16 cellular contexts compared by ENCODE assay signal in the genomic region with DNA sequence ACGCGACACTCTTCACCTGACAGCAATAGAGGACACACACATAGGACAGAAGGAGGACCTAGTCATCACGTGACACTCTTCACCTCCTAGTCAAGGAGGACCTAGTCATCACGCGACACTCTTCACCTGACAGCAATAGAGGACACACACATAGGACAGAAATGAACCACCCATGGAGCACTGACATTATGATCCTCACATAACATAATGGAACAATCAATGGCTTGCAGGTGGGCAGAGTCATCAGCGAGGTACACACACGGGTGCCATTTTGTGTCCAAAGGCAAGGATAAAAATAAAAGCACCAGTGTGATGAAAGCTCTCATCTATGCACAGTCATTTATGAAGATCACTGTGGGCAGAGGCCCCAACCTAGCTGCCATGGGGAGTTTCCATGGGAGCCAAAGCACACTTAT.
A peak's percentile ranks its signal among the peaks of the same experiment; 100 is the strongest.
DNase-seq lines count a peak whose midpoint lies in the region; ATAC-seq and FAIRE-seq lines count a peak whose summit lies in the region.
"Had no signal": no experiment of that assay in that cellular context is flagged by ENCODE, and none has a peak within 500 bp of the region (broad histone marks: within the 10 kb centered on the region; RNA-seq: fewer than 3 reads in every experiment).

No MANE protein-coding gene starts in this region.

- H3K27ac ChIP-seq in small intestine (ENCODE audit: low read depth in 1 of 2, low read length in 1 of 2) (no peak overlapping the region), substantia nigra (ENCODE audit: low read depth, low read length, poor library complexity, severe bottlenecking) (no peak overlapping the region)
- H3K27ac ChIP-seq: body of pancreas, hepatocyte, parathyroid adenoma, SJCRH30, skin epidermis had no signal

- WGBS in small intestine, 3 donors: 91 to 97% (median 93%) methylated on average over 7 of the region's 7 CpGs

- H3K27me3 Mint-ChIP-seq in activated CD4-positive, alpha-beta T cell treated with anti-CD3 and anti-CD28 coated beads, Interleukin-2, amount 10 ng/mL, durations not matched to agents 24 days and 14 days: no peaks in the 10 kb centered on the region
- no peaks in the 10 kb centered on the region for H3K27me3 Mint-ChIP-seq in activated T-helper 1 cell treated with anti-CD3 and anti-CD28 coated beads, Interleukin-12 subunit alpha, Interleukin-12 subunit beta, Interleukin-2, Interleukin-4 antibody, amounts not matched to agents 30 ng/mL and 10 ng/mL and 1 ng/mL, durations not matched to agents 14 hours and 24 hours and 36 hours (ENCODE audit: insufficient read depth)
- no peaks in the 10 kb centered on the region for H3K27me3 Mint-ChIP-seq in stimulated activated memory B cell treated with anti-CD40 and anti-IgM and Interleukin-4, amounts not matched to agents 10 μg/mL and 1 μg/mL and 100 μg/mL, for 72 hours
- H3K27me3 Mint-ChIP-seq: CD4-positive, alpha-beta T cell had no signal

- intact Hi-C loops in activated CD4-positive, alpha-beta T cell treated with anti-CD3 and anti-CD28 coated beads, Interleukin-2, amount 10 ng/mL, durations not matched to agents 24 days and 14 days (cut with micrococcal nuclease): no loop called here
- intact Hi-C loops in activated T-helper 1 cell treated with anti-CD3 and anti-CD28 coated beads, Interleukin-12 subunit alpha, Interleukin-12 subunit beta, Interleukin-2, Interleukin-4 antibody, amounts not matched to agents 30 ng/mL and 10 ng/mL and 1 ng/mL, durations not matched to agents 14 hours and 24 hours and 36 hours (cut with micrococcal nuclease): no loop called here

- H3K27me3 ChIP-seq in small intestine (ENCODE audit: control insufficient read depth in 2 of 2, insufficient read depth in 2 of 2, low read length in 2 of 2): no peaks in the 10 kb centered on the region
- H3K27me3 ChIP-seq: body of pancreas, hepatocyte, SJCRH30 had no signal

- H3K27ac Mint-ChIP-seq in activated CD4-positive, alpha-beta T cell treated with anti-CD3 and anti-CD28 coated beads, Interleukin-2, amount 10 ng/mL, durations not matched to agents 24 days and 14 days: peak overlapping the region; percentile 4
- peak overlapping the region; percentile 27 for H3K27ac Mint-ChIP-seq in activated T-helper 1 cell treated with anti-CD3 and anti-CD28 coated beads, Interleukin-12 subunit alpha, Interleukin-12 subunit beta, Interleukin-2, Interleukin-4 antibody, amounts not matched to agents 30 ng/mL and 10 ng/mL and 1 ng/mL, durations not matched to agents 14 hours and 24 hours and 36 hours
- H3K27ac Mint-ChIP-seq in stimulated activated memory B cell treated with anti-CD40 and anti-IgM and Interleukin-4, amounts not matched to agents 10 μg/mL and 1 μg/mL and 100 μg/mL, for 72 hours: peak overlapping the region; percentile 94
- H3K27ac Mint-ChIP-seq: CD4-positive, alpha-beta T cell; GM23338 had no signal

- peaks cover 7% of the 10 kb centered on the region for H3K4me1 Mint-ChIP-seq in activated CD4-positive, alpha-beta T cell treated with anti-CD3 and anti-CD28 coated beads, Interleukin-2, amount 10 ng/mL, durations not matched to agents 24 days and 14 days
- H3K4me1 Mint-ChIP-seq in activated T-helper 1 cell treated with anti-CD3 and anti-CD28 coated beads, Interleukin-12 subunit alpha, Interleukin-12 subunit beta, Interleukin-2, Interleukin-4 antibody, amounts not matched to agents 30 ng/mL and 10 ng/mL and 1 ng/mL, durations not matched to agents 14 hours and 24 hours and 36 hours (ENCODE audit: low read depth): peaks cover 18% of the 10 kb centered on the region
- peaks cover 67% of the 10 kb centered on the region for H3K4me1 Mint-ChIP-seq in stimulated activated memory B cell treated with anti-CD40 and anti-IgM and Interleukin-4, amounts not matched to agents 10 μg/mL and 1 μg/mL and 100 μg/mL, for 72 hours

- peak; percentile 56 for ATAC-seq in HG02610 (IDR thresholded peaks at IDR 0.05; ENCODE audit: unreplicated experiment)
- ATAC-seq in stimulated activated memory B cell treated with anti-CD40 and anti-IgM and Interleukin-4, amounts not matched to agents 10 μg/mL and 1 μg/mL and 100 μg/mL, for 72 hours: no peak
- ATAC-seq: body of pancreas, GM23338 had no signal

- H3K36me3 ChIP-seq in small intestine (ENCODE audit: control insufficient read depth in 2 of 2, insufficient read depth in 2 of 2, low read length in 2 of 2): no peaks in the 10 kb centered on the region
- H3K36me3 ChIP-seq: SJCRH30 had no signal

- no peak for FAIRE-seq in small intestine (lab: Jason Lieb, UNC)
- FAIRE-seq: A204.1 had no signal

- no peak overlapping the region for H3K4me3 ChIP-seq in small intestine (ENCODE audit: low read depth in 1 of 2, low read length in 2 of 2)
- H3K4me3 ChIP-seq: body of pancreas, GM23338, hepatocyte, SJCRH30, skin epidermis had no signal

- DNase-seq in activated CD4-positive, alpha-beta T cell treated with anti-CD3 and anti-CD28 coated beads, Interleukin-2, amount 10 ng/mL, durations not matched to agents 24 days and 14 days: no peak
- no peak for DNase-seq in activated CD4-positive, alpha-beta T cell treated with anti-CD3 and anti-CD28 coated beads for 1 hour
- DNase-seq in activated T-helper 1 cell treated with anti-CD3 and anti-CD28 coated beads, Interleukin-12 subunit alpha, Interleukin-12 subunit beta, Interleukin-2, Interleukin-4 antibody, amounts not matched to agents 30 ng/mL and 10 ng/mL and 1 ng/mL, durations not matched to agents 14 hours and 24 hours and 36 hours (ENCODE audit: low spot score): no peak
- DNase-seq in small intestine: no peak
- no peak for DNase-seq in C1 segment of cervical spinal cord (lab: John Stamatoyannopoulos, UW)
- DNase-seq in substantia nigra (lab: John Stamatoyannopoulos, UW): no peak
- DNase-seq: body of pancreas; CD4-positive, alpha-beta T cell; SJCRH30 had no signal

- H3K4me3 Mint-ChIP-seq in activated CD4-positive, alpha-beta T cell treated with anti-CD3 and anti-CD28 coated beads, Interleukin-2, amount 10 ng/mL, durations not matched to agents 24 days and 14 days: no peak overlapping the region
- H3K4me3 Mint-ChIP-seq in activated T-helper 1 cell treated with anti-CD3 and anti-CD28 coated beads, Interleukin-12 subunit alpha, Interleukin-12 subunit beta, Interleukin-2, Interleukin-4 antibody, amounts not matched to agents 30 ng/mL and 10 ng/mL and 1 ng/mL, durations not matched to agents 14 hours and 24 hours and 36 hours: no peak overlapping the region
- no peak overlapping the region for H3K4me3 Mint-ChIP-seq in stimulated activated memory B cell treated with anti-CD40 and anti-IgM and Interleukin-4, amounts not matched to agents 10 μg/mL and 1 μg/mL and 100 μg/mL, for 72 hours
- H3K4me3 Mint-ChIP-seq: CD4-positive, alpha-beta T cell; GM23338 had no signal

- peaks cover 11% of the 10 kb centered on the region for H3K9me3 Mint-ChIP-seq in activated CD4-positive, alpha-beta T cell treated with anti-CD3 and anti-CD28 coated beads, Interleukin-2, amount 10 ng/mL, durations not matched to agents 24 days and 14 days
- H3K9me3 Mint-ChIP-seq in activated T-helper 1 cell treated with anti-CD3 and anti-CD28 coated beads, Interleukin-12 subunit alpha, Interleukin-12 subunit beta, Interleukin-2, Interleukin-4 antibody, amounts not matched to agents 30 ng/mL and 10 ng/mL and 1 ng/mL, durations not matched to agents 14 hours and 24 hours and 36 hours: peaks cover 33% of the 10 kb centered on the region
- peaks cover 3% of the 10 kb centered on the region for H3K9me3 Mint-ChIP-seq in stimulated activated memory B cell treated with anti-CD40 and anti-IgM and Interleukin-4, amounts not matched to agents 10 μg/mL and 1 μg/mL and 100 μg/mL, for 72 hours
- H3K9me3 Mint-ChIP-seq: GM23338 had no signal

- peaks cover 0 to 2% of the 10 kb centered on the region in 2 donors for H3K4me1 ChIP-seq in small intestine (ENCODE audit: control insufficient read depth in 2 of 2, insufficient read depth in 1 of 2, low read depth in 1 of 2, low read length in 1 of 2)
- H3K4me1 ChIP-seq: parathyroid adenoma, SJCRH30 had no signal

- no peaks in the 10 kb centered on the region for H3K36me3 Mint-ChIP-seq in activated CD4-positive, alpha-beta T cell treated with anti-CD3 and anti-CD28 coated beads, Interleukin-2, amount 10 ng/mL, durations not matched to agents 24 days and 14 days (ENCODE audit: low read depth)
- no peaks in the 10 kb centered on the region for H3K36me3 Mint-ChIP-seq in activated T-helper 1 cell treated with anti-CD3 and anti-CD28 coated beads, Interleukin-12 subunit alpha, Interleukin-12 subunit beta, Interleukin-2, Interleukin-4 antibody, amounts not matched to agents 30 ng/mL and 10 ng/mL and 1 ng/mL, durations not matched to agents 14 hours and 24 hours and 36 hours (ENCODE audit: low read depth)
- peaks cover 17% of the 10 kb centered on the region for H3K36me3 Mint-ChIP-seq in stimulated activated memory B cell treated with anti-CD40 and anti-IgM and Interleukin-4, amounts not matched to agents 10 μg/mL and 1 μg/mL and 100 μg/mL, for 72 hours

- no peaks in the 10 kb centered on the region for H3K9me3 ChIP-seq in small intestine (ENCODE audit: control insufficient read depth, low read depth)
- H3K9me3 ChIP-seq: body of pancreas, SJCRH30 had no signal

Comparison
In these comparisons a context has a peak if more than half of its experiments do, and no peak if none do; other contexts are left out.
1. H3K27ac Mint-ChIP-seq: peak in every context shown above with its lines; median percentile 94 in stimulated activated memory B cell treated with anti-CD40 and anti-IgM and Interleukin-4, amounts not matched to agents 10 μg/mL and 1 μg/mL and 100 μg/mL, for 72 hours; 27 in activated T-helper 1 cell treated with anti-CD3 and anti-CD28 coated beads, Interleukin-12 subunit alpha, Interleukin-12 subunit beta, Interleukin-2, Interleukin-4 antibody, amounts not matched to agents 30 ng/mL and 10 ng/mL and 1 ng/mL, durations not matched to agents 14 hours and 24 hours and 36 hours; 4 in activated CD4-positive, alpha-beta T cell treated with anti-CD3 and anti-CD28 coated beads, Interleukin-2, amount 10 ng/mL, durations not matched to agents 24 days and 14 days.